In genomic region chr10:100739516-100740368, GRCh38 we compare ENCODE assay signal across 16 cellular contexts. TPM values are rescaled to one million over a fixed set of nuclear protein-coding genes. Genes with fewer than 3 reads are reported as not detected.
A peak's percentile ranks its signal among the peaks of the same experiment; 100 is the strongest.
DNase-seq lines count a peak whose midpoint lies in the region; ATAC-seq, FAIRE-seq and TF ChIP-seq lines count a peak whose summit lies in the region.
"Had no signal": no experiment of that assay in that cellular context is flagged by ENCODE, and none has a peak within 500 bp of the region (broad histone marks: within the 10 kb centered on the region; RNA-seq: fewer than 3 reads in every experiment).

No MANE protein-coding gene starts in this region.

- H3K27me3 ChIP-seq in pancreas (peaks cover 0 to 55% (median 27%) of the 10 kb centered on the region in 4 donors), suprapubic skin (peaks cover 100% of the 10 kb centered on the region)

- intact Hi-C loops in pancreas (cut with DNase I), result loop anchor here in 2 of 3 donors (5.0 to 10.0 kb wide), 2 partner anchors 175 to 177 kb away; no protein-coding TSS in a partner anchor

- DNase-seq in GM10266 (ENCODE audit: extremely low spot score), result peak; percentile 25
- peak; percentile 65 to 72 for DNase-seq in NCI-H524 (lab: John Stamatoyannopoulos, UW)
- peak; percentile 46 for DNase-seq in glutamatergic neuron
- peak in 3 of 6 donors; percentile 35 to 74 (median 72) for DNase-seq in pancreas
- DNase-seq in NCI-H146 (lab: John Stamatoyannopoulos, UW), result no peak
- DNase-seq in suprapubic skin (ENCODE audit: low spot score in 2 of 2), result no peak
- no peak for DNase-seq in pons (ENCODE audit: low spot score)
- DNase-seq: tibial artery had no signal

- TF ChIP-seq POLR2A in suprapubic skin (IDR thresholded peaks at IDR 0.05), result no peak

- no peaks in the 10 kb centered on the region for H3K36me3 ChIP-seq in pancreas
- H3K36me3 ChIP-seq in suprapubic skin, result no peaks in the 10 kb centered on the region
- H3K36me3 ChIP-seq: cardiac muscle cell, tibial artery had no signal

- ATAC-seq in pancreas (peak; percentile 53 to 76 (median 74)), GM21360 (IDR thresholded peaks at IDR 0.05; ENCODE audit: unreplicated experiment) (no peak)
- ATAC-seq: K562 had no signal

- H3K4me3 ChIP-seq in pancreas, result peak overlapping the region in 2 of 4 donors; percentile 9 to 28
- H3K4me3 ChIP-seq in suprapubic skin, result no peak overlapping the region
- H3K4me3 ChIP-seq: cardiac muscle cell, K562, tibial artery had no signal

- WGBS in pancreas, 2 donors, result 5 to 6% methylated on average over 51 to 56 of the region's 56 CpGs
- 3% methylated on average over 34 of the region's 56 CpGs for WGBS in suprapubic skin

- H3K4me3 Mint-ChIP-seq in glutamatergic neuron (ENCODE audit: unreplicated experiment), result no peak overlapping the region

- no peak for FAIRE-seq in pancreas (lab: Jason Lieb, UNC)
- FAIRE-seq: D721Med, K562 had no signal

- TF ChIP-seq CTCF in GM10266 (IDR thresholded peaks at IDR 0.05; ENCODE audit: control insufficient read depth, insufficient read depth, low read depth, missing control alignments) (no peak), glutamatergic neuron (IDR thresholded peaks at IDR 0.05; ENCODE audit: partially characterized antibody, unreplicated experiment) (no peak), pancreas (IDR thresholded peaks at IDR 0.05) (no peak), suprapubic skin (IDR thresholded peaks at IDR 0.05) (no peak)

- peaks cover 55% of the 10 kb centered on the region for H3K27me3 Mint-ChIP-seq in glutamatergic neuron (ENCODE audit: unreplicated experiment)

- TF ChIP-seq EP300 in suprapubic skin (IDR thresholded peaks at IDR 0.05), result no peak

- no peaks in the 10 kb centered on the region for H3K36me3 Mint-ChIP-seq in glutamatergic neuron (ENCODE audit: unreplicated experiment)

- H3K4me1 Mint-ChIP-seq in glutamatergic neuron (ENCODE audit: low read depth, unreplicated experiment), result peaks cover 13% of the 10 kb centered on the region

- H3K9me3 ChIP-seq in pancreas (no peaks in the 10 kb centered on the region), suprapubic skin (no peaks in the 10 kb centered on the region)
- H3K9me3 ChIP-seq: tibial artery had no signal

- H3K9me3 Mint-ChIP-seq in glutamatergic neuron (ENCODE audit: unreplicated experiment), result peaks cover 12% of the 10 kb centered on the region

- H3K27ac Mint-ChIP-seq in glutamatergic neuron (ENCODE audit: unreplicated experiment), result no peak overlapping the region

- H3K27ac ChIP-seq in pancreas (no peak overlapping the region), suprapubic skin (no peak overlapping the region)
- H3K27ac ChIP-seq: cardiac muscle cell, RWPE1, tibial artery had no signal

- H3K4me1 ChIP-seq in pancreas (peaks cover 5 to 14% (median 5%) of the 10 kb centered on the region in 3 donors), suprapubic skin (peaks cover 60% of the 10 kb centered on the region)

RNA-seq across cellular contexts. Expression of gene PAX2, which starts 5.6 kb away (rescaled TPM):
- total RNA-seq in glutamatergic neuron (ENCODE audit: unreplicated experiment) (not detected), pancreas (under 1 TPM; 0.18 to 0.42 (median 0.26) TPM), suprapubic skin (not detected)
- under 1 TPM; 0.07 to 0.49 TPM for polyA plus RNA-seq in pancreas
- total RNA-seq: cardiac muscle cell, fibroblast of lung, K562, liver, pulmonary artery endothelial cell had no signal
- polyA plus RNA-seq: cardiac muscle cell, fibroblast of lung, K562, liver had no signal

Comparison
In these comparisons a context has a peak if more than half of its experiments do, and no peak if none do; other contexts are left out.
1. DNase-seq: peak in GM10266 (single experiment), NCI-H524 (2 of 2) and glutamatergic neuron (single experiment); none in NCI-H146 (single experiment), suprapubic skin (0 of 2) and pons (single experiment).